In the genomic region with DNA sequence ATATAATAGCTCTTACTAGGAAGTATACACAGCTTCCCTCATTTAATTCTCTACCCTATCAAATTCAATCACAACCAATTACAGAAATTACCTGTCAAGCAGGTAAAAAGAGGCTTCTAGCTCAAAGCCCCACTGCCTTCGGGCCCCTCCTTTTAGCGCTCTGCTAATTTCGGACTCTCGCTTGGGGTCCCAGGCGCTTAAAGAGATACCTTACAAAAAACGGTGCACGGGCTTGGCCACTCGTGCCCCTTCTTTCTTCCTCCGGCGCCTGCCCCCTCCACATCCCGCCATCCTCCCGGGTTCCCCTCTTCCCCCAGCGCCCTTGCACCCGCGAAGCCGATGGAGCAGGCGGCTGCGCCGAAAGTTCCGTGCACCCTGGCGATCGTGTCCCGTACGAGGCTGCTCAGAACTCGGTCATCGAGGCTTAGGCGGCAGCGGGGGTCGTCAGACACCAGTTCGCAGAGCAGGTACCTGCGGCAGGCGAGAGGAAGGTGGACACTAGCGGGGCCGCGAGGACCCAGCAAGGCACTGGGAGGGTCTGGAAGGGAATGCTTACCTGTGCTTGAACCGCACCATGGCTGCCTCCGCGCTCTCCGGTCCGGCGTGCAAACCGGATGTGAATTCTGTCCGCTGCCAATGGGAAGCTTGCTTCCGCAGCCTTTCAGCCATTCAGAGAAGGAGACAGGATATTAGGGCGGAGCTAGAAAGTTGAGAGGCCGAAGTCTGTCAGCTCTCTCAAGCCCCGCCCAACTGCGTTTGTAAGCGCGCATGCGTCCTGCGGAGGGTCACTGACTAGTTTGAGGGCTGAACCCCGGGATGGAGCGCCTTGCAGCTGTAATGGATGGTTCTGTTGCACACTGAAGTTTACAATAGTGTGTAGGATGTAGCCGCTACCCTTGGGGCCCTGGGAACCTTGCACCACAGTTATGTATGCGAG, we compare ENCODE assay signal across 8 cellular contexts. TPM values are rescaled to one million over a fixed set of nuclear protein-coding genes. Genes with fewer than 3 reads are reported as not detected.
A peak's percentile ranks its signal among the peaks of the same experiment; 100 is the strongest.
DNase-seq lines count a peak whose midpoint lies in the region; ATAC-seq and TF ChIP-seq lines count a peak whose summit lies in the region.

Gene POP5 (minus strand): TSS at position 616 of the 937 bp plus-strand sequence. CDS start 40 bp downstream, at position 576.

- no peaks in the 10 kb centered on the region for H3K9me2 ChIP-seq in SU-DHL-6 (replicated peaks; ENCODE audit: insufficient read depth, low read length)

- H3K36me3 Mint-ChIP-seq in activated naive CD8-positive, alpha-beta T cell treated with anti-CD3 and anti-CD28 coated beads, Interleukin-2, amount 10 ng/mL, durations not matched to agents 7 days and 5 days = peaks cover 1% of the 10 kb centered on the region
- H3K36me3 Mint-ChIP-seq in osteocyte (ENCODE audit: unreplicated experiment) = peaks cover 16% of the 10 kb centered on the region

- ATAC-seq in HG02678 (IDR thresholded peaks at IDR 0.05; ENCODE audit: unreplicated experiment) = peak; percentile 92
- peak; percentile 95 for ATAC-seq in activated naive CD8-positive, alpha-beta T cell treated with anti-CD3 and anti-CD28 coated beads, Interleukin-2, amount 10 ng/mL, durations not matched to agents 7 days and 5 days (ENCODE audit: low read depth)

- H3K79me2 ChIP-seq in SU-DHL-6 (ENCODE audit: insufficient read depth, low read length) = peaks cover 11% of the 10 kb centered on the region; the same call in 1 of the 2 replicates

- intact Hi-C loops in head of caudate nucleus (cut with DNase I) = loop anchor here (5.0 kb wide), 2 partner anchors 106 to 131 kb away; partner anchors contain the start of genes MLEC and UNC119B

- H3K9ac ChIP-seq in SU-DHL-6 (ENCODE audit: low read length) = peak within 1 kb of the TSS; percentile 80

- H3F3A ChIP-seq in SU-DHL-6 (ENCODE audit: insufficient read depth) = peaks cover 17% of the 10 kb centered on the region

- H3K36me3 ChIP-seq in SU-DHL-6 (ENCODE audit: low read length) (peaks cover 6% of the 10 kb centered on the region; the same call in 1 of the 2 replicates), thymus (ENCODE audit: control insufficient read depth, insufficient read depth) (peaks cover 37% of the 10 kb centered on the region)

- DNase-seq in NCI-H128 (lab: John Stamatoyannopoulos, UW; ENCODE audit: unreplicated experiment) (peak; percentile 99), head of caudate nucleus (peak; percentile 95 to 99 (median 98)), osteocyte (ENCODE audit: extremely low spot score, unreplicated experiment) (peak; percentile 98)
- peak; percentile 89 for DNase-seq in activated naive CD8-positive, alpha-beta T cell treated with anti-CD3 and anti-CD28 coated beads, Interleukin-2, amount 10 ng/mL, durations not matched to agents 7 days and 5 days

- peaks cover 29% of the 10 kb centered on the region for H3K4me1 Mint-ChIP-seq in activated naive CD8-positive, alpha-beta T cell treated with anti-CD3 and anti-CD28 coated beads, Interleukin-2, amount 10 ng/mL, durations not matched to agents 7 days and 5 days
- H3K4me1 Mint-ChIP-seq in osteocyte (ENCODE audit: unreplicated experiment) = peaks cover 34% of the 10 kb centered on the region

- peak; percentile 72 for TF ChIP-seq POLR2A in GM10847 (IDR thresholded peaks at IDR 0.05; ENCODE audit: extremely low read depth, insufficient read length)

- under 1% methylated on average over 56 of the region's 56 CpGs for WGBS in thymus

- no peaks in the 10 kb centered on the region for H4K20me1 ChIP-seq in SU-DHL-6 (ENCODE audit: low read depth, low read length)

- TF ChIP-seq CTCF in SU-DHL-6 (IDR thresholded peaks at IDR 0.05; ENCODE audit: insufficient read depth, low read length, poor library complexity, severe bottlenecking) (no peak), osteocyte (IDR thresholded peaks at IDR 0.05) (no peak)

- H3K4me2 ChIP-seq in SU-DHL-6 (ENCODE audit: low read depth, low read length, poor library complexity, severe bottlenecking) = peak within 1 kb of the TSS; percentile 81

- POLR2A ChIA-PET in activated naive CD8-positive, alpha-beta T cell treated with anti-CD3 and anti-CD28 coated beads, Interleukin-2, amount 10 ng/mL, durations not matched to agents 7 days and 5 days (lab: Charles Lee) = interaction anchor here (0.5 to 1.8 kb wide), 22 partner anchors 11 to 646 kb away, joined by 3 to 11 read pairs (median 4); partner anchors contain the start of genes COQ5, DYNLL1, MLEC and RNF10

- H3K27me3 Mint-ChIP-seq in activated naive CD8-positive, alpha-beta T cell treated with anti-CD3 and anti-CD28 coated beads, Interleukin-2, amount 10 ng/mL, durations not matched to agents 7 days and 5 days = peaks cover 12% of the 10 kb centered on the region
- peaks cover 5% of the 10 kb centered on the region for H3K27me3 Mint-ChIP-seq in osteocyte (ENCODE audit: unreplicated experiment)

- no peaks in the 10 kb centered on the region for H3K9me3 ChIP-seq in SU-DHL-6 (ENCODE audit: insufficient read depth, low read length)
- H3K9me3 ChIP-seq in thymus (ENCODE audit: control insufficient read depth) = no peaks in the 10 kb centered on the region

- H3K4me3 ChIP-seq in SU-DHL-6 (ENCODE audit: insufficient read depth, low read length, poor library complexity, severe bottlenecking) (peak within 1 kb of the TSS; percentile 82), thymus (ENCODE audit: low read length) (peak within 1 kb of the TSS; percentile 85)

- peak within 1 kb of the TSS; percentile 76 for H2AFZ ChIP-seq in SU-DHL-6 (ENCODE audit: low read depth, low read length, severe bottlenecking)

- H3K9me3 Mint-ChIP-seq in activated naive CD8-positive, alpha-beta T cell treated with anti-CD3 and anti-CD28 coated beads, Interleukin-2, amount 10 ng/mL, durations not matched to agents 7 days and 5 days = no peaks in the 10 kb centered on the region
- no peaks in the 10 kb centered on the region for H3K9me3 Mint-ChIP-seq in osteocyte (ENCODE audit: unreplicated experiment)

- peaks cover 4% of the 10 kb centered on the region for H3K4me1 ChIP-seq in thymus (ENCODE audit: control insufficient read depth, insufficient read depth, low read length)

- peak within 1 kb of the TSS; percentile 91 for H3K27ac Mint-ChIP-seq in activated naive CD8-positive, alpha-beta T cell treated with anti-CD3 and anti-CD28 coated beads, Interleukin-2, amount 10 ng/mL, durations not matched to agents 7 days and 5 days
- peak within 1 kb of the TSS; percentile 81 for H3K27ac Mint-ChIP-seq in osteocyte (ENCODE audit: unreplicated experiment)

- peak within 1 kb of the TSS; percentile 22 for H3K27ac ChIP-seq in SU-DHL-6 (ENCODE audit: low read depth, low read length)
- H3K27ac ChIP-seq in thymus (ENCODE audit: low read depth) = peak within 1 kb of the TSS; percentile 68

- peak within 1 kb of the TSS; percentile 94 for H3K4me3 Mint-ChIP-seq in activated naive CD8-positive, alpha-beta T cell treated with anti-CD3 and anti-CD28 coated beads, Interleukin-2, amount 10 ng/mL, durations not matched to agents 7 days and 5 days
- H3K4me3 Mint-ChIP-seq in osteocyte (ENCODE audit: unreplicated experiment) = peak within 1 kb of the TSS; percentile 97

- H3K27me3 ChIP-seq in SU-DHL-6 (ENCODE audit: low read length) = no peaks in the 10 kb centered on the region
- H3K27me3 ChIP-seq in thymus (ENCODE audit: control insufficient read depth, insufficient read depth) = peaks cover 17% of the 10 kb centered on the region

RNA-seq across cellular contexts. Expression of gene POP5, which starts in this region (rescaled TPM):
- 10 to 100 TPM; 59.4 to 62.3 TPM for total RNA-seq in activated naive CD8-positive, alpha-beta T cell treated with anti-CD3 and anti-CD28 coated beads, Interleukin-2, amount 10 ng/mL, durations not matched to agents 7 days and 5 days
- 36.9 and 42.0 TPM in 2 replicates for total RNA-seq in osteocyte
- polyA plus RNA-seq in thymus = 95.1 TPM

Comparison
In these comparisons a context has a peak if more than half of its experiments do, and no peak if none do; other contexts are left out.
1. Peak in every context shown above with its lines: DNase-seq, ATAC-seq, H3K4me3 ChIP-seq and H3K27ac ChIP-seq.